8 cellular contexts compared by ENCODE assay signal in genomic region chr10:135601-136464, GRCh38. TPM values are rescaled to one million over a fixed set of nuclear protein-coding genes. Genes with fewer than 3 reads are reported as not detected.
DNase-seq lines count a peak whose midpoint lies in the region; ATAC-seq and TF ChIP-seq lines count a peak whose summit lies in the region.

No MANE protein-coding gene starts in this region.

- peak overlapping the region; percentile 67 to 78 for H3K9ac ChIP-seq in liver (ENCODE audit: low read depth in 1 of 2, low read length in 2 of 2)

- TF ChIP-seq RAD21 in liver (IDR thresholded peaks at IDR 0.05): no peak

- H3K4me3 ChIP-seq in HFF-Myc (replicated peaks; ENCODE audit: low read depth, low read length) (peak overlapping the region; percentile 76), NB4 (ENCODE audit: low read depth, low read length) (peak overlapping the region; percentile 85), liver (ENCODE audit: low read depth in 1 of 3, low read length in 3 of 3) (peak overlapping the region; percentile 77 to 98 (median 82))

- TF ChIP-seq CTCF in HFF-Myc (IDR thresholded peaks at IDR 0.05; ENCODE audit: low read depth, low read length, missing control alignments) (no peak), NB4 (IDR thresholded peaks at IDR 0.05; ENCODE audit: low read depth, low read length) (no peak), liver (IDR thresholded peaks at IDR 0.05; ENCODE audit: low read depth, low read length, missing input control) (no peak)

- peak; percentile 40 for ATAC-seq in GM18502 (IDR thresholded peaks at IDR 0.05; ENCODE audit: poor library complexity, unreplicated experiment)

- H3K9me3 ChIP-seq in liver (ENCODE audit: control insufficient read depth in 4 of 4, low read length in 3 of 4): no peaks in the 10 kb centered on the region

- under 1% methylated on average over 112 of the region's 112 CpGs for WGBS in liver

- no peaks in the 10 kb centered on the region for H3K27me3 ChIP-seq in liver (ENCODE audit: control insufficient read depth in 4 of 4, insufficient read depth in 4 of 4, low read length in 3 of 4)

- H3K36me3 ChIP-seq in liver (ENCODE audit: control insufficient read depth in 4 of 4, insufficient read depth in 3 of 4, low read depth in 1 of 4, low read length in 3 of 4): no peaks in the 10 kb centered on the region

- peak overlapping the region; percentile 90 to 95 for H3K27ac ChIP-seq in liver (ENCODE audit: low read depth in 1 of 2, low read length in 2 of 2)

- TF ChIP-seq POLR2A in NB4 (IDR thresholded peaks at IDR 0.05; ENCODE audit: extremely low read depth, insufficient read length): peak; percentile 45

- DNase-seq in HFF-Myc (ENCODE audit: extremely low read depth, low read depth) (no peak), NB4 (ENCODE audit: low read depth) (peak; percentile 79), dedifferentiated amniotic fluid mesenchymal stem cell (ENCODE audit: extremely low spot score) (peak; percentile 18), GOT3 (lab: John Stamatoyannopoulos, UW) (no peak)
- DNase-seq in activated CD4-positive, alpha-beta T cell treated with anti-CD3 and anti-CD28 coated beads, Interleukin-2, amount 50 U/mL, for 1 hour: peak; percentile 58
- peak; percentile 67 for DNase-seq in stimulated activated CD4-positive, alpha-beta T cell treated with anti-CD3 and anti-CD28 coated beads, Interleukin-4, amount 100 ng/mL, for 24 hours

- H3K4me1 ChIP-seq in liver (ENCODE audit: control insufficient read depth in 4 of 4, insufficient read depth in 4 of 4, low read length in 3 of 4): peaks cover 0 to 25% (median 14%) of the 10 kb centered on the region in 4 donors

TF ChIP-seq in liver, 16 proteins besides CTCF, POLR2A, EP300 and RAD21:
- TF ChIP-seq, protein P1, sequence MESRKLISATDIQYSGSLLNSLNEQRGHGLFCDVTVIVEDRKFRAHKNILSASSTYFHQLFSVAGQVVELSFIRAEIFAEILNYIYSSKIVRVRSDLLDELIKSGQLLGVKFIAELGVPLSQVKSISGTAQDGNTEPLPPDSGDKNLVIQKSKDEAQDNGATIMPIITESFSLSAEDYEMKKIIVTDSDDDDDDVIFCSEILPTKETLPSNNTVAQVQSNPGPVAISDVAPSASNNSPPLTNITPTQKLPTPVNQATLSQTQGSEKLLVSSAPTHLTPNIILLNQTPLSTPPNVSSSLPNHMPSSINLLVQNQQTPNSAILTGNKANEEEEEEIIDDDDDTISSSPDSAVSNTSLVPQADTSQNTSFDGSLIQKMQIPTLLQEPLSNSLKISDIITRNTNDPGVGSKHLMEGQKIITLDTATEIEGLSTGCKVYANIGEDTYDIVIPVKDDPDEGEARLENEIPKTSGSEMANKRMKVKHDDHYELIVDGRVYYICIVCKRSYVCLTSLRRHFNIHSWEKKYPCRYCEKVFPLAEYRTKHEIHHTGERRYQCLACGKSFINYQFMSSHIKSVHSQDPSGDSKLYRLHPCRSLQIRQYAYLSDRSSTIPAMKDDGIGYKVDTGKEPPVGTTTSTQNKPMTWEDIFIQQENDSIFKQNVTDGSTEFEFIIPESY (IDR thresholded peaks at IDR 0.05): no peak
- TF ChIP-seq REST (IDR thresholded peaks at IDR 0.05) (peak; percentile 17), ATF3 (IDR thresholded peaks at IDR 0.05) (no peak), EGR1 (IDR thresholded peaks at IDR 0.05; ENCODE audit: low read depth in 2 of 2) (no peak), YY1 (IDR thresholded peaks at IDR 0.05) (peak; percentile 22), JUND (IDR thresholded peaks at IDR 0.05) (no peak), TAF1 (conservative IDR thresholded peaks at IDR 0.05) (peak; percentile 33), SP1 (IDR thresholded peaks at IDR 0.05) (no peak)

RNA-seq across cellular contexts. Expression of gene ZMYND11, which starts 0.6 kb away (rescaled TPM):
- 10 to 100 TPM; 18.1 to 34.3 TPM for total RNA-seq in liver
- polyA plus RNA-seq in liver: 10 to 100 TPM; 13.2 to 15.8 TPM

Comparison
In these comparisons a context has a peak if more than half of its experiments do, and no peak if none do; other contexts are left out.
1. DNase-seq: peak in NB4 (single experiment), activated CD4-positive, alpha-beta T cell treated with anti-CD3 and anti-CD28 coated beads, Interleukin-2, amount 50 U/mL, for 1 hour (single experiment), dedifferentiated amniotic fluid mesenchymal stem cell (single experiment) and stimulated activated CD4-positive, alpha-beta T cell treated with anti-CD3 and anti-CD28 coated beads, Interleukin-4, amount 100 ng/mL, for 24 hours (single experiment); none in HFF-Myc (single experiment) and GOT3 (single experiment).
2. Peak in every context shown above with its lines, with median percentiles within 50 percentile points of each other: H3K4me3 ChIP-seq.